6 cellular contexts compared by ENCODE assay signal in genomic region chr5:118044169-118044568, GRCh38.
"Had no signal": no experiment of that assay in that cellular context is flagged by ENCODE, and none has a peak within 500 bp of the region (broad histone marks: within the 10 kb centered on the region; RNA-seq: fewer than 3 reads in every experiment).

No MANE protein-coding gene starts in this region.

- H3K27ac ChIP-seq: GM23248, HL-60 had no signal

- DNase-seq: GM23248, HCEC 1CT, IMR-90, KG1 had no signal

- ATAC-seq: K562 had no signal

- H3K9ac ChIP-seq: GM23248 had no signal

- H2AFZ ChIP-seq: GM23248 had no signal

- H3K4me3 ChIP-seq: GM23248, K562 had no signal
